Comparison of ENCODE assay signal across 17 cellular contexts in genomic region chr2:213020268-213020667, GRCh38.
DNase-seq lines count a peak whose midpoint lies in the region; FAIRE-seq and TF ChIP-seq lines count a peak whose summit lies in the region.
"Had no signal": no experiment of that assay in that cellular context is flagged by ENCODE, and none has a peak within 500 bp of the region (broad histone marks: within the 10 kb centered on the region; RNA-seq: fewer than 3 reads in every experiment).

No MANE protein-coding gene starts in this region.

- H3K4me3 ChIP-seq in GM08714 (ENCODE audit: low read length): peak overlapping the region; percentile 100
- H3K4me3 ChIP-seq: GM23338, K562 had no signal

- TF ChIP-seq POLR2A in GM12891 (IDR thresholded peaks at IDR 0.05; ENCODE audit: low read depth, low read length): no peak

- FAIRE-seq in GM12891 (lab: Jason Lieb, UNC) (peak; percentile 55), islet of Langerhans (lab: Jason Lieb, UNC) (peak; percentile 49)
- FAIRE-seq: H54, K562 had no signal

- no peak for DNase-seq in GM12891 (ENCODE audit: insufficient read length, low spot score)
- no peak for DNase-seq in NCI-H82 (lab: John Stamatoyannopoulos, UW)
- no peak for DNase-seq in NCI-H2196 treated with DMSO at 0.1 percent for 48 hours (lab: John Stamatoyannopoulos, UW; ENCODE audit: unreplicated experiment)
- no peak for DNase-seq in T-helper 1 cell
- DNase-seq: BE2C; C1 segment of cervical spinal cord; CD4-positive, alpha-beta memory T cell; DMS153; DMS79; GDM1; HCEC 1CT; IMR-90 had no signal

TF ChIP-seq in GM12891, 5 proteins besides CTCF, POLR2A, EP300 and RAD21:
- TF ChIP-seq PAX5 (IDR thresholded peaks at IDR 0.05; ENCODE audit: insufficient read depth, low read length, severe bottlenecking): no peak
- TF ChIP-seq POLR2AphosphoS5 (IDR thresholded peaks at IDR 0.05; ENCODE audit: low read depth, low read length): 0 out of 2 replicates have a peak, but pooled peaks have one; percentile 17
- TF ChIP-seq POU2F2 (IDR thresholded peaks at IDR 0.05; ENCODE audit: low read depth, low read length): no peak
- 0 out of 2 replicates have a peak, but pooled peaks have one; percentile 24 for TF ChIP-seq TAF1 (IDR thresholded peaks at IDR 0.05; ENCODE audit: low read depth, low read length)
- TF ChIP-seq SPI1 (IDR thresholded peaks at IDR 0.05; ENCODE audit: low read depth, low read length): no peak
